Comparison of ENCODE assay signal across 17 cellular contexts in the genomic region with DNA sequence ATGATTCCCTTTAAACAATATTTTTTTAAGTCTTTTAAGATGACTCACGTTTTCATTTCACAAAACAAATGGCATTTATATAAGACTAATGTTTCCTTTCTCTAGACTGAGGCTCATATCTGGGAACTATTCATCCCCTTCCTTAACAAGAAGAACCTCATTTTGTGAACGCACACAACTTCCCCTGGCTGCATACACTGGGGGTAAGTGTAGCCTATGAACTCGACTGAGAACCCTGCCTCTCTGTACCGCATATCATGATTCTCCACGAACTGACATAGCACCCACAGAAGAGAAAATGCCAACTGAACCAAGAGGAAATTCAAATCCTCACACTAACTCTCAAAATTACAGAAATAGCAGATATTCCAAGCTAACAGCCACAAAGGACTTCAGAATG.
DNase-seq lines count a peak whose midpoint lies in the region; ATAC-seq and TF ChIP-seq lines count a peak whose summit lies in the region.
"Had no signal": no experiment of that assay in that cellular context is flagged by ENCODE, and none has a peak within 500 bp of the region (broad histone marks: within the 10 kb centered on the region; RNA-seq: fewer than 3 reads in every experiment).

No MANE protein-coding gene starts in this region.

- DNase-seq in AG09309 (ENCODE audit: low read depth) (peak; percentile 4), amniotic epithelial cell (ENCODE audit: low read depth) (peak; percentile 30), fibroblast of pulmonary artery (ENCODE audit: low read depth) (peak; percentile 31), osteoblast (ENCODE audit: insufficient read length, low spot score, missing footprints) (no peak), OCI-M1 (lab: John Stamatoyannopoulos, UW) (no peak), NCI-H2196 treated with DMSO at 0.1 percent for 48 hours (lab: John Stamatoyannopoulos, UW; ENCODE audit: unreplicated experiment) (no peak)
- DNase-seq in stimulated activated CD4-positive, alpha-beta T cell treated with anti-CD3 and anti-CD28 coated beads, Interleukin-1b, Interleukin-23, amount 100 ng/mL, for 48 hours = no peak
- DNase-seq: activated CD8-positive, alpha-beta memory T cell treated with anti-CD3 and anti-CD28 coated beads for 24 hours; aorta; mucosa of descending colon; NCI-H187; NCI-H69; Peyer's patch; psoas muscle; stimulated activated CD4-positive, alpha-beta T cell treated with anti-CD3 and anti-CD28 coated beads, Interleukin-2, amount 100 ng/mL, for 24 hours; trophoblast cell had no signal

- peak overlapping the region; percentile 63 for H2AFZ ChIP-seq in osteoblast (ENCODE audit: low read length)

- H3K36me3 ChIP-seq in osteoblast (ENCODE audit: insufficient read depth, low read length) = no peaks in the 10 kb centered on the region
- H3K36me3 ChIP-seq: Peyer's patch had no signal

- H3K4me2 ChIP-seq in osteoblast (ENCODE audit: insufficient read depth, low read length) = peak overlapping the region; percentile 55

- ATAC-seq in esophagus mucosa = no peak
- ATAC-seq: mucosa of descending colon, psoas muscle had no signal

- H3K27me3 ChIP-seq in osteoblast (ENCODE audit: insufficient read depth, low read length) = no peaks in the 10 kb centered on the region
- H3K27me3 ChIP-seq: Peyer's patch had no signal

- H3K4me3 ChIP-seq in AG09309 (ENCODE audit: control insufficient read depth, low read depth, low read length) (no peak overlapping the region), fibroblast of pulmonary artery (replicated peaks; ENCODE audit: low read depth, low read length) (no peak overlapping the region), osteoblast (ENCODE audit: insufficient read depth, low read length) (peak overlapping the region; percentile 9)
- H3K4me3 ChIP-seq: mucosa of descending colon, Peyer's patch, psoas muscle had no signal

- peak overlapping the region; percentile 56 for H3K27ac ChIP-seq in osteoblast (ENCODE audit: low read depth, low read length)
- H3K27ac ChIP-seq: Peyer's patch, psoas muscle had no signal

- H4K20me1 ChIP-seq in osteoblast (ENCODE audit: insufficient read depth, low read length) = no peaks in the 10 kb centered on the region

- peaks cover 13% of the 10 kb centered on the region for H3K4me1 ChIP-seq in osteoblast (ENCODE audit: insufficient read depth, low read length)
- H3K4me1 ChIP-seq: Peyer's patch had no signal

- H3K9me3 ChIP-seq in osteoblast (ENCODE audit: low read depth, low read length) = no peaks in the 10 kb centered on the region
- H3K9me3 ChIP-seq: mucosa of descending colon, Peyer's patch, psoas muscle had no signal

- H3K79me2 ChIP-seq in osteoblast (ENCODE audit: insufficient read depth, low read length) = no peaks in the 10 kb centered on the region

- no peak for TF ChIP-seq CTCF in AG09309 (IDR thresholded peaks at IDR 0.05; ENCODE audit: control insufficient read depth, insufficient read depth, low read depth, low read length, missing control alignments)
- TF ChIP-seq CTCF in fibroblast of pulmonary artery (IDR thresholded peaks at IDR 0.05; ENCODE audit: low read length, missing control alignments) = no peak
- TF ChIP-seq CTCF in osteoblast (IDR thresholded peaks at IDR 0.05; ENCODE audit: extremely low read depth, low read depth, low read length) = no peak

Comparison
In these comparisons a context has a peak if more than half of its experiments do, and no peak if none do; other contexts are left out.
1. DNase-seq: peak in AG09309 (single experiment), amniotic epithelial cell (single experiment) and fibroblast of pulmonary artery (single experiment); none in osteoblast (single experiment), OCI-M1 (single experiment), stimulated activated CD4-positive, alpha-beta T cell treated with anti-CD3 and anti-CD28 coated beads, Interleukin-1b, Interleukin-23, amount 100 ng/mL, for 48 hours (single experiment) and NCI-H2196 treated with DMSO at 0.1 percent for 48 hours (single experiment).